In the genomic region with DNA sequence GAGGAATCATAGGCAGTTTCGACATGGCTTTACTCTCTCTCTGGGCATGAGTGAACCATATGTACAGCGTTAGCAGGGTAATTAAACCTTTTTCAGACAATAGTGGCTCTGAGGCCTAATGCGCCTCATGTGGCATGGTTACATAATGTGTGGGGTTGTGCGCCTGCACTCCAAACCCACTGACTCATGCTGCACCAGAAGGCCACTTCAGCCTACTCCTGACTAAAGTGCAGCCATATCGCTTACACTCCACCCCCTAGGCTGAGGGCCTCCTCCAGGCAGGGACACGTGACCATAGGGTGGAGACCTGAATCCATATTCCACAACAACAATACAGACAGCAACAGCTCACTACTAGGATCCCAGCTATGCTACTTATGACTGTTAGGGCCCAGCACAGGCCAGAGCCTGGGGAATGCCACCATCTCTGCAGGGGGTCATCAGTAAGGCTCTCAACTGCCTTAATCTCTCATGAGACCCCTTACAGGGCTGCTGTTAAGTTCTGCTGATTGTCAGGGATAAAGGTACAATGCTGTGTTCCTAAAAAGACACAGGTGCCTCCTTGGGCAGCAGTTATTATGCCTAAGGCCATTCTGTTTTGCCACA, we compare ENCODE assay signal across 16 cellular contexts. TPM values are rescaled to one million over a fixed set of nuclear protein-coding genes. Genes with fewer than 3 reads are reported as not detected.
DNase-seq lines count a peak whose midpoint lies in the region; ATAC-seq and TF ChIP-seq lines count a peak whose summit lies in the region.
"Had no signal": no experiment of that assay in that cellular context is flagged by ENCODE, and none has a peak within 500 bp of the region (broad histone marks: within the 10 kb centered on the region; RNA-seq: fewer than 3 reads in every experiment).

No MANE protein-coding gene starts in this region.

- peak; percentile 66 for ATAC-seq in left colon
- ATAC-seq in GM18870 (IDR thresholded peaks at IDR 0.05; ENCODE audit: unreplicated experiment): no peak
- ATAC-seq: stimulated activated naive CD8-positive, alpha-beta T cell treated with anti-CD3 and anti-CD28 coated beads, Interleukin-15, amount 100 ng/mL, for 72 hours had no signal

- H3K9me3 ChIP-seq in SJCRH30 (replicated peaks) (no peaks in the 10 kb centered on the region), uterus (no peaks in the 10 kb centered on the region)

- TF ChIP-seq CTCF in uterus (IDR thresholded peaks at IDR 0.05): no peak

- H3K36me3 ChIP-seq in SJCRH30 (no peaks in the 10 kb centered on the region), uterus (no peaks in the 10 kb centered on the region)

- TF ChIP-seq POLR2A in uterus (IDR thresholded peaks at IDR 0.05): no peak

- H3K27ac ChIP-seq in SJCRH30 (no peak overlapping the region), uterus (no peak overlapping the region)

- no peak overlapping the region for H3K4me3 ChIP-seq in SJCRH30
- no peak overlapping the region for H3K4me3 ChIP-seq in uterus

- H3K4me1 ChIP-seq in SJCRH30 (0 out of 2 replicates have a peak, but pooled peaks cover 4% of the 10 kb centered on the region), uterus (no peaks in the 10 kb centered on the region)

- DNase-seq in EH (ENCODE audit: low read depth) (peak; percentile 16), MV-4-11 (lab: John Stamatoyannopoulos, UW) (peak; percentile 87), SJCRH30 (peak; percentile 53 to 60), left colon (no peak), mesenteric fat pad (ENCODE audit: low spot score) (no peak), uterus (no peak), NCI-H2196 (lab: John Stamatoyannopoulos, UW; ENCODE audit: unreplicated experiment) (no peak)
- DNase-seq: activated CD4-positive, alpha-beta T cell treated with anti-CD3 and anti-CD28 coated beads, Interleukin-2, amount 10 ng/mL, durations not matched to agents 24 days and 14 days; CD4-positive, CD25-positive, alpha-beta regulatory T cell; H7; NK-92 treated with Interleukin-12 subunit alpha and Interleukin-12 subunit beta, amount 100 ng/mL, for 24 hours; stimulated activated naive CD8-positive, alpha-beta T cell treated with anti-CD3 and anti-CD28 coated beads, Interleukin-15, amount 100 ng/mL, for 72 hours; SW 1271 had no signal

- intact Hi-C loops in left colon (cut with DNase I, micrococcal nuclease) (no loop called here), uterus (cut with DNase I; ENCODE audit: low total_unique reads) (no loop called here)

- H3K27me3 ChIP-seq in SJCRH30: no peaks in the 10 kb centered on the region; the same call in 1 of the 2 replicates
- no peaks in the 10 kb centered on the region for H3K27me3 ChIP-seq in uterus

RNA-seq across cellular contexts. Expression of a gene that starts 13.4 kb away (rescaled TPM):
- total RNA-seq in SJCRH30 (2014; rRNA removed; shearing (Covaris generic)): 20.7 and 25.3 TPM in 2 replicates
- total RNA-seq in left colon (10 to 100 TPM; 33.0 to 49.9 TPM), mesenteric fat pad (48.2 TPM), uterus (100 to 1,000 TPM in 1 of 4 donors, 10 to 100 TPM in 3; 26.5 to 134 (median 56.3) TPM)

RNA-seq across cellular contexts. Expression of a gene that starts 14.5 kb away (rescaled TPM):
- total RNA-seq in SJCRH30 (2014; rRNA removed; shearing (Covaris generic)): not detected in 2 replicates
- total RNA-seq in left colon (1 to 10 TPM in 1 of 2 donors, under 1 TPM in 1; 0.79 to 1.2 TPM), mesenteric fat pad (1.9 TPM), uterus (not detected)
- total RNA-seq: activated CD4-positive, alpha-beta T cell treated with anti-CD3 and anti-CD28 coated beads, Interleukin-2, amount 10 ng/mL, durations not matched to agents 24 days and 14 days; CD4-positive, CD25-positive, alpha-beta regulatory T cell; H7 had no signal

RNA-seq across cellular contexts. Expression of a gene that starts 59.2 kb away (rescaled TPM):
- total RNA-seq in SJCRH30 (2014; rRNA removed; shearing (Covaris generic)): not detected in 2 replicates
- total RNA-seq in left colon (100 to 1,000 TPM; 848 to 970 TPM), mesenteric fat pad (0.29 TPM), uterus (under 1 TPM in 2 of 4 donors, not detected in 2; 0.21 to 0.29 TPM)
- total RNA-seq: activated CD4-positive, alpha-beta T cell treated with anti-CD3 and anti-CD28 coated beads, Interleukin-2, amount 10 ng/mL, durations not matched to agents 24 days and 14 days; CD4-positive, CD25-positive, alpha-beta regulatory T cell; H7; mesothelial cell of epicardium; pulmonary artery endothelial cell had no signal

Comparison
In these comparisons a context has a peak if more than half of its experiments do, and no peak if none do; other contexts are left out.
1. DNase-seq: peak in EH (single experiment), MV-4-11 (single experiment) and SJCRH30 (2 of 2); none in left colon (0 of 2), mesenteric fat pad (single experiment), uterus (0 of 2) and NCI-H2196 (single experiment).
2. RNA of a gene that starts 59.2 kb away (total RNA-seq): 848 to 970 TPM in left colon; 0.29 TPM in mesenteric fat pad (single experiment), 0.21 to 0.29 TPM in uterus and not detected in SJCRH30; every median in the first group is over 100 times any median in the second.